In genomic region chr20:13865825-13866351, GRCh38 we compare ENCODE assay signal across 11 cellular contexts.
DNase-seq lines count a peak whose midpoint lies in the region; ATAC-seq, FAIRE-seq and TF ChIP-seq lines count a peak whose summit lies in the region.
"Had no signal": no experiment of that assay in that cellular context is flagged by ENCODE, and none has a peak within 500 bp of the region (broad histone marks: within the 10 kb centered on the region; RNA-seq: fewer than 3 reads in every experiment).

No MANE protein-coding gene starts in this region.

- H3F3A ChIP-seq in neural progenitor cell (ENCODE audit: low read depth): no peaks in the 10 kb centered on the region

- H3K4me3 ChIP-seq in neural progenitor cell: no peak overlapping the region

- H3K27me3 ChIP-seq in neural progenitor cell: no peaks in the 10 kb centered on the region

- H3K9ac ChIP-seq in neural progenitor cell: no peak overlapping the region

- H4K20me1 ChIP-seq in neural progenitor cell (ENCODE audit: low read depth): no peaks in the 10 kb centered on the region

- intact Hi-C loops in CD14-positive monocyte (cut with micrococcal nuclease): no loop called here

- DNase-seq in CD14-positive monocyte (ENCODE audit: low spot score) (no peak), NCI-H1694 treated with DMSO at 0.1 percent for 48 hours (lab: John Stamatoyannopoulos, UW) (peak; percentile 17), neural progenitor cell (ENCODE audit: low spot score) (no peak), AML-193 (lab: John Stamatoyannopoulos, UW) (no peak), D721Med (ENCODE audit: insufficient read length, low spot score) (no peak), NK-92 (lab: John Stamatoyannopoulos, UW; ENCODE audit: unreplicated experiment) (no peak)
- DNase-seq: activated naive CD4-positive, alpha-beta T cell; CD4-positive, alpha-beta T cell; erythroblast had no signal

- H3K27ac ChIP-seq in cingulate gyrus (ENCODE audit: low read depth, low read length) (peak overlapping the region; percentile 47), neural progenitor cell (no peak overlapping the region)

- peaks cover 5% of the 10 kb centered on the region for H3K4me1 ChIP-seq in neural progenitor cell

- ATAC-seq in GM18519 (IDR thresholded peaks at IDR 0.05; ENCODE audit: low FRiP score, unreplicated experiment): no peak

- H3K79me2 ChIP-seq in neural progenitor cell (ENCODE audit: low read depth): no peaks in the 10 kb centered on the region

- H3K4me1 Mint-ChIP-seq in CD14-positive monocyte: peaks cover 23% of the 10 kb centered on the region
- peaks cover 19% of the 10 kb centered on the region for H3K4me1 Mint-ChIP-seq in neural progenitor cell

- no peak for TF ChIP-seq CTCF in CD14-positive monocyte (IDR thresholded peaks at IDR 0.05)
- TF ChIP-seq CTCF in neural progenitor cell (IDR thresholded peaks at IDR 0.05): no peak
- TF ChIP-seq CTCF in D721Med (IDR thresholded peaks at IDR 0.05; ENCODE audit: insufficient read depth, missing control alignments): no peak

- peak overlapping the region in 1 of 2 donors; percentile 71 for H3K4me3 Mint-ChIP-seq in CD14-positive monocyte
- H3K4me3 Mint-ChIP-seq in neural progenitor cell: no peak overlapping the region
- H3K4me3 Mint-ChIP-seq: CD4-positive, alpha-beta T cell had no signal

- H3K9me3 ChIP-seq in neural progenitor cell (ENCODE audit: low read depth): no peaks in the 10 kb centered on the region

- H3K9me3 Mint-ChIP-seq in CD14-positive monocyte (peaks cover 0 to 4% (median 0%) of the 10 kb centered on the region in 7 donors), neural progenitor cell (no peaks in the 10 kb centered on the region)
- H3K9me3 Mint-ChIP-seq: CD4-positive, alpha-beta T cell had no signal

- FAIRE-seq in D721Med (lab: Jason Lieb, UNC): no peak

- H3K36me3 Mint-ChIP-seq in CD14-positive monocyte (peaks cover 0 to 2% of the 10 kb centered on the region in 2 donors), neural progenitor cell (no peaks in the 10 kb centered on the region)

- H3K4me2 ChIP-seq in neural progenitor cell: no peak overlapping the region

- peaks cover 0 to 2% (median 0%) of the 10 kb centered on the region in 3 donors for H3K27me3 Mint-ChIP-seq in CD14-positive monocyte (ENCODE audit: low read depth in 3 of 3)
- H3K27me3 Mint-ChIP-seq in neural progenitor cell (ENCODE audit: insufficient read depth, low read depth): peaks cover 7% of the 10 kb centered on the region

- no peak overlapping the region for H2AFZ ChIP-seq in neural progenitor cell (replicated peaks)

- no peaks in the 10 kb centered on the region for H3K36me3 ChIP-seq in neural progenitor cell

- H3K27ac Mint-ChIP-seq in CD14-positive monocyte (peak overlapping the region; percentile 61 to 93 (median 86)), neural progenitor cell (peak overlapping the region; percentile 27)
- H3K27ac Mint-ChIP-seq: CD4-positive, alpha-beta T cell had no signal
